ENCODE assay signal across 9 cellular contexts in genomic region chr17:78734841-78735641, GRCh38. TPM values are rescaled to one million over a fixed set of nuclear protein-coding genes. Genes with fewer than 3 reads are reported as not detected.
DNase-seq lines count a peak whose midpoint lies in the region; ATAC-seq and TF ChIP-seq lines count a peak whose summit lies in the region.
"Had no signal": no experiment of that assay in that cellular context is flagged by ENCODE, and none has a peak within 500 bp of the region (broad histone marks: within the 10 kb centered on the region; RNA-seq: fewer than 3 reads in every experiment).

No MANE protein-coding gene starts in this region.

- H3K4me3 Mint-ChIP-seq in CD4-positive, CD25-positive, alpha-beta regulatory T cell, result peak overlapping the region; percentile 87 to 97 (median 92)
- peak overlapping the region; percentile 20 for H3K4me3 Mint-ChIP-seq in nephron progenitor cell

- H3K27me3 Mint-ChIP-seq in CD4-positive, CD25-positive, alpha-beta regulatory T cell, result no peaks in the 10 kb centered on the region
- no peaks in the 10 kb centered on the region for H3K27me3 Mint-ChIP-seq in nephron progenitor cell (ENCODE audit: low read depth, poor library complexity)

- intact Hi-C loops in colonic mucosa (cut with DNase I), result no loop called here

- TF ChIP-seq CTCF in colonic mucosa (IDR thresholded peaks at IDR 0.05) (no peak), nephron progenitor cell (IDR thresholded peaks at IDR 0.05) (no peak)

- H3K27me3 ChIP-seq in CD4-positive, CD25-positive, alpha-beta regulatory T cell (ENCODE audit: control insufficient read depth, insufficient read depth, low read length), result no peaks in the 10 kb centered on the region
- H3K27me3 ChIP-seq in colonic mucosa, result no peaks in the 10 kb centered on the region

- H3K36me3 Mint-ChIP-seq in CD4-positive, CD25-positive, alpha-beta regulatory T cell, result peaks cover 18% of the 10 kb centered on the region
- H3K36me3 Mint-ChIP-seq in nephron progenitor cell (ENCODE audit: low read depth), result peaks cover 4% of the 10 kb centered on the region

- peak overlapping the region; percentile 88 to 99 (median 94) for H3K27ac Mint-ChIP-seq in CD4-positive, CD25-positive, alpha-beta regulatory T cell
- H3K27ac Mint-ChIP-seq in nephron progenitor cell, result peak overlapping the region; percentile 50

- H3K9me3 Mint-ChIP-seq in CD4-positive, CD25-positive, alpha-beta regulatory T cell, result peaks cover 0 to 2% (median 0%) of the 10 kb centered on the region in 7 donors
- H3K9me3 Mint-ChIP-seq in nephron progenitor cell, result peaks cover 4% of the 10 kb centered on the region

- H3K9me3 ChIP-seq in CD4-positive, CD25-positive, alpha-beta regulatory T cell (ENCODE audit: control insufficient read depth in 2 of 2, low read length in 2 of 2), result no peaks in the 10 kb centered on the region
- H3K9me3 ChIP-seq in colonic mucosa, result no peaks in the 10 kb centered on the region

- peak in 1 of 3 donors; percentile 27 for DNase-seq in CD4-positive, CD25-positive, alpha-beta regulatory T cell
- no peak for DNase-seq in Jurkat, Clone E6-1 (ENCODE audit: low read depth, low spot score)
- DNase-seq in colonic mucosa, result peak; percentile 59
- no peak for DNase-seq in nephron progenitor cell
- DNase-seq in NCI-H2107 (lab: John Stamatoyannopoulos, UW), result no peak
- no peak for DNase-seq in NCI-H510A treated with DMSO at 0.1 percent for 48 hours (lab: John Stamatoyannopoulos, UW)
- DNase-seq in iPS-NIHi11 (ENCODE audit: low spot score), result no peak
- DNase-seq in NCI-H345 (lab: John Stamatoyannopoulos, UW), result no peak
- DNase-seq: activated gamma-delta T cell treated with Interleukin-2 at 50 U/mL for 16 hours had no signal

- H3K4me1 ChIP-seq in CD4-positive, CD25-positive, alpha-beta regulatory T cell (ENCODE audit: control insufficient read depth, insufficient read depth, low read length, poor library complexity, severe bottlenecking), result peaks cover 93% of the 10 kb centered on the region
- peaks cover 5% of the 10 kb centered on the region for H3K4me1 ChIP-seq in colonic mucosa

- H3K9ac ChIP-seq in colonic mucosa (ENCODE audit: low read depth in 2 of 2, low read length in 2 of 2), result peak overlapping the region; percentile 70 to 94

- peak overlapping the region; percentile 74 for H3K27ac ChIP-seq in CD4-positive, CD25-positive, alpha-beta regulatory T cell (ENCODE audit: insufficient read depth, low read length, poor library complexity, severe bottlenecking)
- H3K27ac ChIP-seq in colonic mucosa, result peak overlapping the region; percentile 90

- peak; percentile 12 to 17 for ATAC-seq in CD4-positive, CD25-positive, alpha-beta regulatory T cell (ENCODE audit: low read depth in 2 of 2)

- H3K4me1 Mint-ChIP-seq in CD4-positive, CD25-positive, alpha-beta regulatory T cell, result peaks cover 45 to 89% (median 75%) of the 10 kb centered on the region in 4 donors
- peaks cover 61% of the 10 kb centered on the region for H3K4me1 Mint-ChIP-seq in nephron progenitor cell

- H3K4me3 ChIP-seq in CD4-positive, CD25-positive, alpha-beta regulatory T cell (ENCODE audit: low read depth, low read length), result peak overlapping the region; percentile 88
- H3K4me3 ChIP-seq in Jurkat, Clone E6-1 (ENCODE audit: low read length), result peak overlapping the region; percentile 64
- H3K4me3 ChIP-seq in colonic mucosa, result peak overlapping the region; percentile 57

- peaks cover 12% of the 10 kb centered on the region for H3K36me3 ChIP-seq in CD4-positive, CD25-positive, alpha-beta regulatory T cell (ENCODE audit: control insufficient read depth, insufficient read depth, low read length)
- H3K36me3 ChIP-seq in colonic mucosa, result no peaks in the 10 kb centered on the region

RNA-seq across cellular contexts. Expression of gene CYTH1, which starts 47.0 kb away (rescaled TPM):
- 487 TPM for total RNA-seq in CD4-positive, CD25-positive, alpha-beta regulatory T cell
- 100 to 1,000 TPM; 202 to 214 (median 206) TPM for polyA plus RNA-seq in CD4-positive, CD25-positive, alpha-beta regulatory T cell
- 99.1 TPM for polyA plus RNA-seq in Jurkat, Clone E6-1 (2012; ENCODE audit: insufficient read depth, insufficient read length)
- 10 to 100 TPM; 54.6 to 68.9 TPM for total RNA-seq in colonic mucosa
